Comparison of ENCODE assay signal across 25 cellular contexts in the genomic region with DNA sequence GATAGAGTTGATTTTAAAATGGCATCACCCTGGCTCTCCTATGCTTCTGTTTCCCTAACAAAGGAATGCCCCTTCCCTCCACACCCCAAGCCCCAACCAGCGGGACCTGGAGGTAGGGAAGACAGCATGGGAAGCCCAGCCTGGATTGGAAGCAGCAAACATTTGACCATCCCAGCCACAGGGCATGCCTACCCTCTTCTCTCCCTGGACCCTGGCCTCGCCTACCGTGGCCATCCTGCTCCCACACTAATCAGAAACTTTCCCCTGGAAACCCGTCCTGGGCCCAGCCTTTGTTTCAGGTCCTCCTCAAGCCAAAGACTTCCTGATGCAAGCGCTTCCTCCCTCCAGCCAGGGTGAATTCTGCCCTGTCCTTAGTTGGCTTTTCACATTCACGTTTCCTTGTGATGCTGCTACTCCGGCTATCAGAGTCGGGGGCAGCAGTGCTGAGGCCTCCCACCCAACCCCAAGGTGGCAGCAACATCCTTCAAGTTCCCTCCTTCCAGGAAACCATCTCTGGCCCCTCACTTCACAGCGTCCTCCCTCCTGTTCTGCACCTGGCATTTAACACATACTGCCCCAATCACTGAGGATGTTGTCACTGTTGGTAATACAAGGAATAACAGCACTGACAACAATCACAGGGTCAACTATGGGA. TPM values are rescaled to one million over a fixed set of nuclear protein-coding genes. Genes with fewer than 3 reads are reported as not detected.
A peak's percentile ranks its signal among the peaks of the same experiment; 100 is the strongest.
DNase-seq lines count a peak whose midpoint lies in the region; ATAC-seq and TF ChIP-seq lines count a peak whose summit lies in the region.
"Had no signal": no experiment of that assay in that cellular context is flagged by ENCODE, and none has a peak within 500 bp of the region (broad histone marks: within the 10 kb centered on the region; RNA-seq: fewer than 3 reads in every experiment).

No MANE protein-coding gene starts in this region.

- H2AK5ac ChIP-seq in neuronal stem cell (ENCODE audit: low read depth, low read length) = no peak overlapping the region

- H3K4me2 ChIP-seq in GM23338 (no peak overlapping the region), neuronal stem cell (ENCODE audit: insufficient read depth, low read length, poor library complexity, severe bottlenecking) (no peak overlapping the region)

- no peaks in the 10 kb centered on the region for H3K79me2 ChIP-seq in GM23338 (replicated peaks; ENCODE audit: insufficient read depth)

- peak overlapping the region; percentile 23 for H3K18ac ChIP-seq in neuronal stem cell (ENCODE audit: low read length)

- H2AFZ ChIP-seq in GM23338 = peak overlapping the region; percentile 82; the same call in 1 of the 2 replicates
- no peak overlapping the region for H2AFZ ChIP-seq in neuronal stem cell (ENCODE audit: low read length)

- H3K27ac ChIP-seq in GM23338 (ENCODE audit: low read depth) (no peak overlapping the region), neuronal stem cell (replicated peaks; ENCODE audit: low read length) (no peak overlapping the region), esophagus squamous epithelium (no peak overlapping the region)
- H3K27ac ChIP-seq: RWPE1 had no signal

- H3K9me3 ChIP-seq in neuronal stem cell (replicated peaks in 1 of 2; ENCODE audit: control insufficient read depth in 2 of 2, insufficient read depth in 1 of 2, low read depth in 1 of 2, low read length in 2 of 2) (peaks cover 3 to 6% of the 10 kb centered on the region in 2 donors), esophagus squamous epithelium (peaks cover 0 to 20% (median 14%) of the 10 kb centered on the region in 3 donors)

- peaks cover 13% of the 10 kb centered on the region for H3K36me3 Mint-ChIP-seq in GM23338 (ENCODE audit: low read depth)
- peaks cover 27% of the 10 kb centered on the region for H3K36me3 Mint-ChIP-seq in WTC11

- H3K79me1 ChIP-seq in neuronal stem cell (ENCODE audit: low read depth, low read length) = no peaks in the 10 kb centered on the region

- no peak overlapping the region for H3K14ac ChIP-seq in neuronal stem cell (ENCODE audit: low read length)

- H2BK15ac ChIP-seq in neuronal stem cell (ENCODE audit: low read length) = no peak overlapping the region

- no peak overlapping the region for H3K4ac ChIP-seq in neuronal stem cell (ENCODE audit: low read length)

- DNase-seq in GM23338 (ENCODE audit: low spot score) (peak; percentile 71), WTC11 (ENCODE audit: low spot score) (peak; percentile 41), iPS-NIHi7 (ENCODE audit: extremely low spot score) (peak; percentile 63), neuronal stem cell (ENCODE audit: low spot score) (no peak), T-helper 2 cell (no peak), esophagus squamous epithelium (lab: John Stamatoyannopoulos, UW) (no peak)
- DNase-seq: Calu3, GOT3, Karpas-422, NCI-H1092, NCI-H1436, NCI-H187, NCI-H2081 treated with DMSO at 0.1 percent for 48 hours, NCI-H2171, NCI-H226, NCI-H510A, NCI-H69, SHP77 had no signal

- no peak overlapping the region for H2BK120ac ChIP-seq in neuronal stem cell (ENCODE audit: low read depth, low read length)

- TF ChIP-seq POLR2A in GM18505 (IDR thresholded peaks at IDR 0.05; ENCODE audit: borderline replicate concordance, extremely low read depth, insufficient read depth, insufficient read length) (no peak), esophagus squamous epithelium (IDR thresholded peaks at IDR 0.05) (no peak)

- no peak overlapping the region for H3K4me3 Mint-ChIP-seq in GM23338
- H3K4me3 Mint-ChIP-seq in WTC11 = no peak overlapping the region

- H3K4me3 ChIP-seq in GM23338 = no peak overlapping the region
- H3K4me3 ChIP-seq in neuronal stem cell (ENCODE audit: low read length in 2 of 2) = no peak overlapping the region
- H3K4me3 ChIP-seq in esophagus squamous epithelium = no peak overlapping the region

- POLR2A ChIA-PET in WTC11 (lab: Charles Lee) = no interaction called here

- no peak overlapping the region for H2BK5ac ChIP-seq in neuronal stem cell (ENCODE audit: low read length)

- H3K23ac ChIP-seq in neuronal stem cell (ENCODE audit: low read depth, low read length, poor library complexity) = no peak overlapping the region

- H2BK12ac ChIP-seq in neuronal stem cell (ENCODE audit: low read length) = no peak overlapping the region

- H3F3A ChIP-seq in GM23338 (replicated peaks; ENCODE audit: low read depth) = no peaks in the 10 kb centered on the region

- no peaks in the 10 kb centered on the region for H3K4me1 ChIP-seq in GM23338 (ENCODE audit: insufficient read depth)
- no peaks in the 10 kb centered on the region for H3K4me1 ChIP-seq in neuronal stem cell (ENCODE audit: control insufficient read depth in 2 of 2, insufficient read depth in 1 of 2, low read depth in 1 of 2, low read length in 2 of 2)
- H3K4me1 ChIP-seq in esophagus squamous epithelium = no peaks in the 10 kb centered on the region

- intact Hi-C loops in esophagus squamous epithelium (cut with DNase I) = no loop called here

- peaks cover 15% of the 10 kb centered on the region for H3K36me3 ChIP-seq in GM23338 (ENCODE audit: insufficient read depth)
- no peaks in the 10 kb centered on the region for H3K36me3 ChIP-seq in neuronal stem cell (replicated peaks in 1 of 2; ENCODE audit: control insufficient read depth in 2 of 2, insufficient read depth in 2 of 2, low read length in 2 of 2)
- H3K36me3 ChIP-seq in esophagus squamous epithelium = no peaks in the 10 kb centered on the region

- peak; percentile 55 to 78 for TF ChIP-seq CTCF in GM23338 (conservative IDR thresholded peaks at IDR 0.05; ENCODE audit: low read depth in 2 of 2)
- no peak for TF ChIP-seq CTCF in WTC11 (IDR thresholded peaks at IDR 0.05)
- TF ChIP-seq CTCF in esophagus squamous epithelium (IDR thresholded peaks at IDR 0.05) = no peak

- no peaks in the 10 kb centered on the region for H3K9me2 ChIP-seq in GM23338 (ENCODE audit: insufficient read depth)

- H3K27me3 ChIP-seq in GM23338 (ENCODE audit: insufficient read depth) = no peaks in the 10 kb centered on the region
- H3K27me3 ChIP-seq in neuronal stem cell (ENCODE audit: control insufficient read depth in 3 of 3, insufficient read depth in 3 of 3, low read depth in 1 of 3, low read length in 3 of 3) = no peaks in the 10 kb centered on the region
- H3K27me3 ChIP-seq in esophagus squamous epithelium = no peaks in the 10 kb centered on the region

- H3K27me3 Mint-ChIP-seq in GM23338 (ENCODE audit: insufficient read depth, low read depth, poor library complexity) (no peaks in the 10 kb centered on the region), WTC11 (ENCODE audit: low read depth) (peaks cover 13% of the 10 kb centered on the region; the same call in 1 of the 2 replicates)

- H3K4me1 Mint-ChIP-seq in GM23338 (peaks cover 3% of the 10 kb centered on the region; the same call in 2 of the 3 replicates), WTC11 (no peaks in the 10 kb centered on the region; the same call in 1 of the 2 replicates)

- no peak overlapping the region for H4K91ac ChIP-seq in neuronal stem cell (ENCODE audit: low read depth, low read length, poor library complexity)

- H3K9ac ChIP-seq in neuronal stem cell (ENCODE audit: low read depth, low read length, poor library complexity) = no peak overlapping the region

- H4K20me1 ChIP-seq in GM23338 (replicated peaks; ENCODE audit: insufficient read depth) = no peaks in the 10 kb centered on the region

- CTCF ChIA-PET in WTC11 (lab: Charles Lee) = interaction anchor here (1.2 to 1.6 kb wide), 2 partner anchors 22 to 49 kb away, joined by 3 to 8 read pairs; no protein-coding TSS in a partner anchor

- no peak overlapping the region for H4K8ac ChIP-seq in neuronal stem cell (ENCODE audit: low read depth, low read length)

- no peak overlapping the region for H3K27ac Mint-ChIP-seq in GM23338
- H3K27ac Mint-ChIP-seq in WTC11 = no peak overlapping the region

- peaks cover 36% of the 10 kb centered on the region for H3K9me3 Mint-ChIP-seq in GM23338
- peaks cover 37% of the 10 kb centered on the region for H3K9me3 Mint-ChIP-seq in WTC11

- ATAC-seq in GM23338 (peak; percentile 96), WTC11 (peak; percentile 90), GM18505 (IDR thresholded peaks at IDR 0.05; ENCODE audit: unreplicated experiment) (no peak)
- ATAC-seq: Panc1 had no signal

- WGBS in neuronal stem cell (ENCODE audit: extremely low coverage in 2 of 2, insufficient read length in 2 of 2, insufficient replicate concordance in 1 of 2), 2 donors = no CpG with 5 or more reads among the region's 9 CpGs
- WGBS in esophagus squamous epithelium, 2 donors = 55 to 60% methylated on average over 9 of the region's 9 CpGs

TF ChIP-seq in GM23338, 12 proteins besides CTCF, POLR2A, EP300 and RAD21 (continues in another document):
- TF ChIP-seq POLR2AphosphoS5 (IDR thresholded peaks at IDR 0.05; ENCODE audit: low read depth) = no peak

TF ChIP-seq in WTC11, 78 proteins besides CTCF, POLR2A, EP300 and RAD21:
- TF ChIP-seq, protein P1, sequence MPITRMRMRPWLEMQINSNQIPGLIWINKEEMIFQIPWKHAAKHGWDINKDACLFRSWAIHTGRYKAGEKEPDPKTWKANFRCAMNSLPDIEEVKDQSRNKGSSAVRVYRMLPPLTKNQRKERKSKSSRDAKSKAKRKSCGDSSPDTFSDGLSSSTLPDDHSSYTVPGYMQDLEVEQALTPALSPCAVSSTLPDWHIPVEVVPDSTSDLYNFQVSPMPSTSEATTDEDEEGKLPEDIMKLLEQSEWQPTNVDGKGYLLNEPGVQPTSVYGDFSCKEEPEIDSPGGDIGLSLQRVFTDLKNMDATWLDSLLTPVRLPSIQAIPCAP (CRISPR knock-in tag; IDR thresholded peaks at IDR 0.05) = no peak
- no peak for TF ChIP-seq RORB (CRISPR knock-in tag; IDR thresholded peaks at IDR 0.05)
- TF ChIP-seq, protein P2, sequence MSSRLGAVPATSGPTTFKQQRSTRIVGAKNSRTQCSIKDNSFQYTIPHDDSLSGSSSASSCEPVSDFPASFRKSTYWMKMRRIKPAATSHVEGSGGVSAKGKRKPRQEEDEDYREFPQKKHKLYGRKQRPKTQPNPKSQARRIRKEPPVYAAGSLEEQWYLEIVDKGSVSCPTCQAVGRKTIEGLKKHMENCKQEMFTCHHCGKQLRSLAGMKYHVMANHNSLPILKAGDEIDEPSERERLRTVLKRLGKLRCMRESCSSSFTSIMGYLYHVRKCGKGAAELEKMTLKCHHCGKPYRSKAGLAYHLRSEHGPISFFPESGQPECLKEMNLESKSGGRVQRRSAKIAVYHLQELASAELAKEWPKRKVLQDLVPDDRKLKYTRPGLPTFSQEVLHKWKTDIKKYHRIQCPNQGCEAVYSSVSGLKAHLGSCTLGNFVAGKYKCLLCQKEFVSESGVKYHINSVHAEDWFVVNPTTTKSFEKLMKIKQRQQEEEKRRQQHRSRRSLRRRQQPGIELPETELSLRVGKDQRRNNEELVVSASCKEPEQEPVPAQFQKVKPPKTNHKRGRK (CRISPR knock-in tag; IDR thresholded peaks at IDR 0.05; ENCODE audit: borderline replicate concordance) = no peak
- no peak for TF ChIP-seq ZNF396 (CRISPR knock-in tag; IDR thresholded peaks at IDR 0.05; ENCODE audit: borderline replicate concordance)

RNA-seq across cellular contexts. Expression of a gene that starts 18.2 kb away (rescaled TPM):
- total RNA-seq in GM23338 (2014; rRNA removed; shearing (Covaris generic)) = 0.17 and 1.0 TPM in 2 replicates
- polyA plus RNA-seq in GM23338 (2016; fragmentation: Nextera tagmentation; extraction: Ambion mirVana) = 0.05 TPM in 1 of 2 replicates, not detected in the other
- total RNA-seq in WTC11 (2021) (0.20 to 0.32 TPM (median 0.25 TPM) in 3 replicates), esophagus squamous epithelium (under 1 TPM in 3 of 4 donors, not detected in 1; under 0.01 to 0.38 (median 0.09) TPM)
- polyA plus RNA-seq in neuronal stem cell (2013, experiment 1 of 2) = 0.14 TPM
- polyA plus RNA-seq in neuronal stem cell (2013, experiment 2 of 2) = 0.17 TPM
- total RNA-seq: A172, Calu3, HT-29, SK-MEL-5 had no signal
- polyA plus RNA-seq: BJ had no signal

Comparison
In these comparisons a context has a peak if more than half of its experiments do, and no peak if none do; other contexts are left out.
1. DNase-seq: peak in GM23338 (single experiment), WTC11 (single experiment) and iPS-NIHi7 (single experiment); none in neuronal stem cell (single experiment), T-helper 2 cell (0 of 5) and esophagus squamous epithelium (single experiment).
2. CTCF ChIP-seq: peak in GM23338 (2 of 2); none in WTC11 (single experiment) and esophagus squamous epithelium (0 of 6).